1 cellular context compared by ENCODE assay signal in genomic region chr4:821631-822030, GRCh38.
A peak's percentile ranks its signal among the peaks of the same experiment; 100 is the strongest.
TF ChIP-seq lines count a peak whose summit lies in the region.

No MANE protein-coding gene starts in this region.

TF ChIP-seq in K562, 482 proteins besides CTCF, POLR2A, EP300 and RAD21:
- TF ChIP-seq BHLHE40 (IDR thresholded peaks at IDR 0.05; ENCODE audit: low read length) (0 out of 2 replicates have a peak, but pooled peaks have one; percentile 9), TRIM28 (IDR thresholded peaks at IDR 0.05) (no peak), NCOA6 (IDR thresholded peaks at IDR 0.05) (no peak)
